In the genomic region with DNA sequence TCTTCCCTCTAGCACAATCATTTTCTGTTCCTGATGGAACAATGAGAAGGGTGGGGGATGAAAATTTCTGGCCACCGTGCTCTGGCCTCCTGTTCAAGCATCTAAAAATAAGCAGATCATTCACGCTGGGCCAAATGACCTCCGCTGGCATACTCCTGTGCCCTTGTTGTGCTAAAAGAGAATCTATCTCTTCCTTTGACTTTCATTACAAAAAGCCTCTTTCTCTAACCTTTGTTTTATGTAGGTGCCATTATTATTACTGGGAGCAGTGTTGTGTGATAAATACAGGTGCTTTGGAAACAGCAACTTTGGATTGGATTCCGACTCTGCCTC, we compare ENCODE assay signal across 3 cellular contexts.
TF ChIP-seq lines count a peak whose summit lies in the region.

No MANE protein-coding gene starts in this region.

TF ChIP-seq in SK-N-SH, 30 proteins besides CTCF, POLR2A, EP300 and RAD21:
- TF ChIP-seq MXI1 (IDR thresholded peaks at IDR 0.05; ENCODE audit: low read depth, low read length): no peak
- no peak for TF ChIP-seq RFX5 (IDR thresholded peaks at IDR 0.05; ENCODE audit: low read length)
- no peak for TF ChIP-seq EZH2phosphoT487 (IDR thresholded peaks at IDR 0.05; ENCODE audit: borderline replicate concordance, low read depth)
- no peak for TF ChIP-seq USF2 (IDR thresholded peaks at IDR 0.05; ENCODE audit: borderline replicate concordance, low read depth, low read length)
- no peak for TF ChIP-seq SIN3A (IDR thresholded peaks at IDR 0.05; ENCODE audit: borderline replicate concordance, low read depth, low read length)
- TF ChIP-seq ZBTB33 (IDR thresholded peaks at IDR 0.05; ENCODE audit: borderline replicate concordance, low read depth): no peak
- no peak for TF ChIP-seq TAF1 (IDR thresholded peaks at IDR 0.05; ENCODE audit: borderline replicate concordance, low read depth, low read length)
- no peak for TF ChIP-seq SMC3 (IDR thresholded peaks at IDR 0.05; ENCODE audit: low read depth, low read length)
- TF ChIP-seq CHD2 (IDR thresholded peaks at IDR 0.05; ENCODE audit: low read length, partially characterized antibody): no peak
- no peak for TF ChIP-seq RXRA (IDR thresholded peaks at IDR 0.05; ENCODE audit: borderline replicate concordance, low read depth)
- no peak for TF ChIP-seq IRF3 (IDR thresholded peaks at IDR 0.05; ENCODE audit: low read depth, low read length)
- TF ChIP-seq NRF1 (IDR thresholded peaks at IDR 0.05; ENCODE audit: low read depth, low read length): no peak
- TF ChIP-seq JUND (IDR thresholded peaks at IDR 0.05): no peak

TF ChIP-seq in SK-N-SH treated with all-trans-retinoic acid at 6 μM for 48 hours, 23 proteins besides CTCF, POLR2A, EP300 and RAD21:
- TF ChIP-seq ZNF8 (CRISPR knock-in tag; IDR thresholded peaks at IDR 0.05) (no peak), ZFP30 (CRISPR knock-in tag; IDR thresholded peaks at IDR 0.05) (no peak), ZNF70 (CRISPR knock-in tag; IDR thresholded peaks at IDR 0.05) (no peak), ISL1 (CRISPR knock-in tag; IDR thresholded peaks at IDR 0.05) (no peak), ESRRG (CRISPR knock-in tag; IDR thresholded peaks at IDR 0.05) (no peak), GLIS3 (CRISPR knock-in tag; IDR thresholded peaks at IDR 0.05) (no peak), ZFP3 (CRISPR knock-in tag; IDR thresholded peaks at IDR 0.05) (no peak), POU6F1 (CRISPR knock-in tag; IDR thresholded peaks at IDR 0.05; ENCODE audit: borderline replicate concordance, low read depth) (no peak), CSDC2 (CRISPR knock-in tag; IDR thresholded peaks at IDR 0.05) (no peak), OSR1 (CRISPR knock-in tag; IDR thresholded peaks at IDR 0.05) (no peak), ARNTL (CRISPR knock-in tag; IDR thresholded peaks at IDR 0.05; ENCODE audit: borderline replicate concordance, low read depth) (no peak), CSRNP3 (CRISPR knock-in tag; IDR thresholded peaks at IDR 0.05) (no peak), ZC3H10 (CRISPR knock-in tag; IDR thresholded peaks at IDR 0.05) (no peak)
- TF ChIP-seq, protein P1, sequence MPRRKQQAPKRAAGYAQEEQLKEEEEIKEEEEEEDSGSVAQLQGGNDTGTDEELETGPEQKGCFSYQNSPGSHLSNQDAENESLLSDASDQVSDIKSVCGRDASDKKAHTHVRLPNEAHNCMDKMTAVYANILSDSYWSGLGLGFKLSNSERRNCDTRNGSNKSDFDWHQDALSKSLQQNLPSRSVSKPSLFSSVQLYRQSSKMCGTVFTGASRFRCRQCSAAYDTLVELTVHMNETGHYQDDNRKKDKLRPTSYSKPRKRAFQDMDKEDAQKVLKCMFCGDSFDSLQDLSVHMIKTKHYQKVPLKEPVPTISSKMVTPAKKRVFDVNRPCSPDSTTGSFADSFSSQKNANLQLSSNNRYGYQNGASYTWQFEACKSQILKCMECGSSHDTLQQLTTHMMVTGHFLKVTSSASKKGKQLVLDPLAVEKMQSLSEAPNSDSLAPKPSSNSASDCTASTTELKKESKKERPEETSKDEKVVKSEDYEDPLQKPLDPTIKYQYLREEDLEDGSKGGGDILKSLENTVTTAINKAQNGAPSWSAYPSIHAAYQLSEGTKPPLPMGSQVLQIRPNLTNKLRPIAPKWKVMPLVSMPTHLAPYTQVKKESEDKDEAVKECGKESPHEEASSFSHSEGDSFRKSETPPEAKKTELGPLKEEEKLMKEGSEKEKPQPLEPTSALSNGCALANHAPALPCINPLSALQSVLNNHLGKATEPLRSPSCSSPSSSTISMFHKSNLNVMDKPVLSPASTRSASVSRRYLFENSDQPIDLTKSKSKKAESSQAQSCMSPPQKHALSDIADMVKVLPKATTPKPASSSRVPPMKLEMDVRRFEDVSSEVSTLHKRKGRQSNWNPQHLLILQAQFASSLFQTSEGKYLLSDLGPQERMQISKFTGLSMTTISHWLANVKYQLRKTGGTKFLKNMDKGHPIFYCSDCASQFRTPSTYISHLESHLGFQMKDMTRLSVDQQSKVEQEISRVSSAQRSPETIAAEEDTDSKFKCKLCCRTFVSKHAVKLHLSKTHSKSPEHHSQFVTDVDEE (CRISPR knock-in tag; IDR thresholded peaks at IDR 0.05): no peak
- TF ChIP-seq, protein P2, sequence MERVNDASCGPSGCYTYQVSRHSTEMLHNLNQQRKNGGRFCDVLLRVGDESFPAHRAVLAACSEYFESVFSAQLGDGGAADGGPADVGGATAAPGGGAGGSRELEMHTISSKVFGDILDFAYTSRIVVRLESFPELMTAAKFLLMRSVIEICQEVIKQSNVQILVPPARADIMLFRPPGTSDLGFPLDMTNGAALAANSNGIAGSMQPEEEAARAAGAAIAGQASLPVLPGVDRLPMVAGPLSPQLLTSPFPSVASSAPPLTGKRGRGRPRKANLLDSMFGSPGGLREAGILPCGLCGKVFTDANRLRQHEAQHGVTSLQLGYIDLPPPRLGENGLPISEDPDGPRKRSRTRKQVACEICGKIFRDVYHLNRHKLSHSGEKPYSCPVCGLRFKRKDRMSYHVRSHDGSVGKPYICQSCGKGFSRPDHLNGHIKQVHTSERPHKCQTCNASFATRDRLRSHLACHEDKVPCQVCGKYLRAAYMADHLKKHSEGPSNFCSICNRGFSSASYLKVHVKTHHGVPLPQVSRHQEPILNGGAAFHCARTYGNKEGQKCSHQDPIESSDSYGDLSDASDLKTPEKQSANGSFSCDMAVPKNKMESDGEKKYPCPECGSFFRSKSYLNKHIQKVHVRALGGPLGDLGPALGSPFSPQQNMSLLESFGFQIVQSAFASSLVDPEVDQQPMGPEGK (CRISPR knock-in tag; IDR thresholded peaks at IDR 0.05; ENCODE audit: borderline replicate concordance): no peak
TF ChIP-seq in SK-N-SH treated with all-trans-retinoic acid at 6 μM for 48 hours: peak in this region for 0.

TF ChIP-seq in H1, 55 proteins besides CTCF, POLR2A, EP300 and RAD21:
- TF ChIP-seq JUN (IDR thresholded peaks at IDR 0.05; ENCODE audit: low read depth, low read length): no peak
- TF ChIP-seq POU5F1 (IDR thresholded peaks at IDR 0.05; ENCODE audit: low read depth, low read length): no peak
- TF ChIP-seq EZH2 (IDR thresholded peaks at IDR 0.05; ENCODE audit: low read depth, low read length, severe bottlenecking): no peak
- TF ChIP-seq TCF12 (IDR thresholded peaks at IDR 0.05; ENCODE audit: low read depth, low read length): no peak
- TF ChIP-seq CEBPB (IDR thresholded peaks at IDR 0.05; ENCODE audit: low read depth, low read length): no peak
- TF ChIP-seq, protein P3, sequence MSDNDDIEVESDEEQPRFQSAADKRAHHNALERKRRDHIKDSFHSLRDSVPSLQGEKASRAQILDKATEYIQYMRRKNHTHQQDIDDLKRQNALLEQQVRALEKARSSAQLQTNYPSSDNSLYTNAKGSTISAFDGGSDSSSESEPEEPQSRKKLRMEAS (IDR thresholded peaks at IDR 0.05): no peak
- no peak for TF ChIP-seq GTF2F1 (IDR thresholded peaks at IDR 0.05; ENCODE audit: borderline replicate concordance, low read depth, low read length)
- no peak for TF ChIP-seq CHD1 (IDR thresholded peaks at IDR 0.05; ENCODE audit: low read depth, low read length)
